In the genomic region with DNA sequence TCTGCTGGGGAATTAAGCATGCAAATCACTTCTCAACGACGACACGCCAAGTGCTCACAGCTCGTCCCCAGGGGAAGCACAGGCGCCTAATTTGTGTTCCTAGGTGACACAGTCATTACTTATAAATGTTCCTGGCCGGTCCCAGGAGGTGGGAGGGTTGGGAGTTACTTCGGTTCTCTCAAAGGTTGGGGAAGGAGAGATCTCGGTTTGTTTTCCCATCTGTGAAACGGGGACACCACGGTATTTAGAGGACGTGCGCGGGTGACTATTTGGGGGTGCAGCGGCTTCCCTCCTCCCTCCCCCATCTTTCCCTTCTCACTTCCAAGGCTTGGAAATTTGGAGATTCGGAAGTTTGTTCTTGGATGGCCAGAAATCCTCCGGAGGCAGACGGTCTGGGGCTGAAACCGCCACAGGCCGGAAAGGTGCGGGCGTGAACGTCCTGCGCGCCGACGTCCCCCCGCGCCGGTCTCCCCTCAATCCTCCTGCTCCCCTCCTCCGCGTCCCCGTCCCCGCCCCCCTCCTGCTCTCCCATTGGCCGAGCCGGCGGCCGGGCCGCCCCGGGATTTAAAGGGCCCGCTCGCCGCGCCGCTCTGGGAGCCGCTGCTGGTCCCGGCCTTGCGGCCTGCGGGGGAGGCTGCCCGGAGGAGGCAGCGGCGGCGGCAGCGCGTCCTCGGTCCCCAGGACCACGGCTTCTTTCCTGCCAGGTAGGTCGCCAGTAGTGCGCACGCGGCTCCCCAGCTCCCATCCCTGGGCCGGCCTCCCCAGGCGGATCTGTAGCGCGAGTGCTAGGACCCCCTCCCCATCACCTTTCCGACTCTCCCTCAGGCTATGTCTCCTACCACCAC, we compare ENCODE assay signal across 8 cellular contexts. TPM values are rescaled to one million over a fixed set of nuclear protein-coding genes. Genes with fewer than 3 reads are reported as not detected.
DNase-seq lines count a peak whose midpoint lies in the region; ATAC-seq and TF ChIP-seq lines count a peak whose summit lies in the region.

A gene (plus strand): TSS at position 593 of the 845 bp plus-strand sequence. CDS start 829 bp downstream, outside the sequence.

- peak within 1 kb of the TSS; percentile 31 to 97 (median 76) for H3K4me3 ChIP-seq in heart left ventricle

- TF ChIP-seq CTCF in heart left ventricle (IDR thresholded peaks at IDR 0.05) (no peak), progenitor cell of endocrine pancreas (IDR thresholded peaks at IDR 0.05; ENCODE audit: unreplicated experiment) (no peak)

- H3K36me3 ChIP-seq in heart left ventricle, result peaks cover 0 to 4% (median 0%) of the 10 kb centered on the region in 9 donors

- H3K27ac Mint-ChIP-seq in activated naive CD8-positive, alpha-beta T cell treated with anti-CD3 and anti-CD28 coated beads, Interleukin-2, amount 10 ng/mL, durations not matched to agents 7 days and 5 days, result peak within 1 kb of the TSS; percentile 87
- peak within 1 kb of the TSS; percentile 71 for H3K27ac Mint-ChIP-seq in progenitor cell of endocrine pancreas

- intact Hi-C loops in heart left ventricle (cut with DNase I), result loop anchor here in 2 of 10 donors (5.0 to 10.0 kb wide), 2 partner anchors 424 to 426 kb away; no protein-coding TSS in a partner anchor

- H3K9me3 Mint-ChIP-seq in activated naive CD8-positive, alpha-beta T cell treated with anti-CD3 and anti-CD28 coated beads, Interleukin-2, amount 10 ng/mL, durations not matched to agents 7 days and 5 days, result no peaks in the 10 kb centered on the region
- peaks cover 8% of the 10 kb centered on the region for H3K9me3 Mint-ChIP-seq in progenitor cell of endocrine pancreas (ENCODE audit: low read depth)

- H3K4me3 Mint-ChIP-seq in activated naive CD8-positive, alpha-beta T cell treated with anti-CD3 and anti-CD28 coated beads, Interleukin-2, amount 10 ng/mL, durations not matched to agents 7 days and 5 days, result peak within 1 kb of the TSS; percentile 93
- peak within 1 kb of the TSS; percentile 83 for H3K4me3 Mint-ChIP-seq in progenitor cell of endocrine pancreas (ENCODE audit: low read depth)

- peaks cover 28% of the 10 kb centered on the region for H3K4me1 Mint-ChIP-seq in activated naive CD8-positive, alpha-beta T cell treated with anti-CD3 and anti-CD28 coated beads, Interleukin-2, amount 10 ng/mL, durations not matched to agents 7 days and 5 days
- H3K4me1 Mint-ChIP-seq in progenitor cell of endocrine pancreas (ENCODE audit: low read depth), result peaks cover 2% of the 10 kb centered on the region

- H3K27me3 ChIP-seq in heart left ventricle, result no peaks in the 10 kb centered on the region

- peaks cover 7% of the 10 kb centered on the region for H3K36me3 Mint-ChIP-seq in activated naive CD8-positive, alpha-beta T cell treated with anti-CD3 and anti-CD28 coated beads, Interleukin-2, amount 10 ng/mL, durations not matched to agents 7 days and 5 days
- H3K36me3 Mint-ChIP-seq in progenitor cell of endocrine pancreas (ENCODE audit: insufficient read depth), result peaks cover 3% of the 10 kb centered on the region

- ATAC-seq in GM21576 (IDR thresholded peaks at IDR 0.05; ENCODE audit: unreplicated experiment) (peak; percentile 68), heart left ventricle (peak; percentile 85 to 97 (median 95))
- peak; percentile 92 for ATAC-seq in activated naive CD8-positive, alpha-beta T cell treated with anti-CD3 and anti-CD28 coated beads, Interleukin-2, amount 10 ng/mL, durations not matched to agents 7 days and 5 days (ENCODE audit: low read depth)

- peaks cover 0 to 10% (median 3%) of the 10 kb centered on the region in 12 donors for H3K4me1 ChIP-seq in heart left ventricle

- no peaks in the 10 kb centered on the region for H3K9me3 ChIP-seq in heart left ventricle

- TF ChIP-seq POLR2A in heart left ventricle (IDR thresholded peaks at IDR 0.05), result peak in 1 of 2 donors; percentile 68

- POLR2A ChIA-PET in activated naive CD8-positive, alpha-beta T cell treated with anti-CD3 and anti-CD28 coated beads, Interleukin-2, amount 10 ng/mL, durations not matched to agents 7 days and 5 days (lab: Charles Lee), result interaction anchor here (0.8 to 1.7 kb wide), 6 partner anchors 10 to 39 kb away, joined by 4 to 5 read pairs (median 4); a partner anchor contains a TSS

- H3K27ac ChIP-seq in heart left ventricle, result peak within 1 kb of the TSS in 11 of 12 donors; percentile 50 to 86 (median 79)

- peak; percentile 25 for DNase-seq in DMS153 (lab: John Stamatoyannopoulos, UW)
- DNase-seq in Kasumi-1 (lab: John Stamatoyannopoulos, UW), result peak; percentile 36 to 52
- peak; percentile 76 for DNase-seq in SW480 (ENCODE audit: low spot score)
- peak; percentile 81 for DNase-seq in activated naive CD8-positive, alpha-beta T cell treated with anti-CD3 and anti-CD28 coated beads, Interleukin-2, amount 10 ng/mL, durations not matched to agents 7 days and 5 days
- DNase-seq in heart left ventricle, result peak; percentile 87 to 92 (median 89)
- DNase-seq in progenitor cell of endocrine pancreas (ENCODE audit: low spot score, unreplicated experiment), result peak; percentile 52
- peak; percentile 85 for DNase-seq in ureter (ENCODE audit: low spot score)

- no peaks in the 10 kb centered on the region for H3K27me3 Mint-ChIP-seq in activated naive CD8-positive, alpha-beta T cell treated with anti-CD3 and anti-CD28 coated beads, Interleukin-2, amount 10 ng/mL, durations not matched to agents 7 days and 5 days
- H3K27me3 Mint-ChIP-seq in progenitor cell of endocrine pancreas, result no peaks in the 10 kb centered on the region

- 0 to 39% (median 13%) methylated on average over 21 to 65 of the region's 65 CpGs for WGBS in heart left ventricle, 4 donors

RNA-seq across cellular contexts. Expression of the gene that starts here (rescaled TPM):
- 10 to 100 TPM; 23.9 to 24.1 TPM for total RNA-seq in activated naive CD8-positive, alpha-beta T cell treated with anti-CD3 and anti-CD28 coated beads, Interleukin-2, amount 10 ng/mL, durations not matched to agents 7 days and 5 days
- total RNA-seq in heart left ventricle (10 to 100 TPM in 8 of 9 donors, 1 to 10 TPM in 1; 9.6 to 35.7 (median 17.3) TPM), progenitor cell of endocrine pancreas (6.5 and 8.3 TPM in 2 replicates), ureter (12.7 TPM)
- 10 to 100 TPM; 10.5 to 37.3 TPM for polyA plus RNA-seq in heart left ventricle

Comparison
In these comparisons a context has a peak if more than half of its experiments do, and no peak if none do; other contexts are left out.
1. Peak in every context shown above with its lines: DNase-seq, ATAC-seq, H3K4me3 ChIP-seq and H3K27ac ChIP-seq.
2. DNase-seq: peak in every context shown above with its lines; median percentile 89 in heart left ventricle; 85 in ureter; 81 in activated naive CD8-positive, alpha-beta T cell treated with anti-CD3 and anti-CD28 coated beads, Interleukin-2, amount 10 ng/mL, durations not matched to agents 7 days and 5 days; 76 in SW480; 52 in progenitor cell of endocrine pancreas; 44 in Kasumi-1; 25 in DMS153.